ENCODE assay signal across 8 cellular contexts in the genomic region with DNA sequence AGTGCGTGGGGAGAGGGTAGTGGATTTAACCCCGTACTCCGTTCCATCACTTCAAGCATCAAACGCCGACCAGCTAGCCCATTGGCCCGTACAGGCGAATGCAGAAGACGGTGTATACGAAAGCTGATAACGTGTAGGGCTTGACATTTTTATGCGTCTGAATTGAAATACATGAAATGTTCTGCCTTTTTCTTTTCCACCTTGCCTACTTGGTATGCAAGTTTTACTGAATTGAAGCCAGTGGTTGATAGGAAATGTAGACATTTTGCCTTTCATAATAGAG. TPM values are rescaled to one million over a fixed set of nuclear protein-coding genes. Genes with fewer than 3 reads are reported as not detected.
A peak's percentile ranks its signal among the peaks of the same experiment; 100 is the strongest.
DNase-seq lines count a peak whose midpoint lies in the region; ATAC-seq, FAIRE-seq and TF ChIP-seq lines count a peak whose summit lies in the region.

No MANE protein-coding gene starts in this region.

- FAIRE-seq in RCC 7860 (lab: Jason Lieb, UNC) = no peak

- intact Hi-C loops in body of pancreas (cut with DNase I) (no loop called here), mucosa of descending colon (cut with DNase I, micrococcal nuclease) (no loop called here)

- peaks cover 40% of the 10 kb centered on the region for H3K4me1 ChIP-seq in body of pancreas
- H3K4me1 ChIP-seq in mucosa of descending colon (ENCODE audit: low read depth) = peaks cover 25% of the 10 kb centered on the region

- ATAC-seq in HG03196 (IDR thresholded peaks at IDR 0.05; ENCODE audit: unreplicated experiment) = peak; percentile 11
- ATAC-seq in body of pancreas = no peak
- no peak for ATAC-seq in mucosa of descending colon
- ATAC-seq in GM18511 (IDR thresholded peaks at IDR 0.05; ENCODE audit: unreplicated experiment) = no peak

- DNase-seq in GM12864 (ENCODE audit: low read depth) (no peak), body of pancreas (no peak), mucosa of descending colon (peak in 1 of 3 donors; percentile 66), RCC 7860 (ENCODE audit: low spot score) (no peak), HuH-7.5 (ENCODE audit: low spot score) (no peak), NCI-H146 treated with DMSO at 0.1 percent for 48 hours (lab: John Stamatoyannopoulos, UW; ENCODE audit: unreplicated experiment) (no peak)

- peak overlapping the region; percentile 88 to 99 (median 93) for H3K27ac ChIP-seq in body of pancreas

- 1% methylated on average over 11 of the region's 11 CpGs for WGBS in body of pancreas, 2 donors

- no peaks in the 10 kb centered on the region for H3K9me3 ChIP-seq in body of pancreas
- H3K9me3 ChIP-seq in mucosa of descending colon = no peaks in the 10 kb centered on the region

- TF ChIP-seq CTCF in GM12864 (IDR thresholded peaks at IDR 0.05; ENCODE audit: low read depth, low read length, missing control alignments) (no peak), body of pancreas (IDR thresholded peaks at IDR 0.05) (no peak), mucosa of descending colon (IDR thresholded peaks at IDR 0.05) (no peak)

- TF ChIP-seq POLR2A in body of pancreas (IDR thresholded peaks at IDR 0.05) = no peak

- no peaks in the 10 kb centered on the region for H3K36me3 ChIP-seq in body of pancreas (replicated peaks in 1 of 2; ENCODE audit: insufficient read depth in 1 of 2, low read depth in 2 of 2)
- peaks cover 4% of the 10 kb centered on the region for H3K36me3 ChIP-seq in mucosa of descending colon (ENCODE audit: low read depth)

- H3K4me3 ChIP-seq in GM12864 (ENCODE audit: low read depth, low read length) = peak overlapping the region; percentile 55
- H3K4me3 ChIP-seq in body of pancreas = no peak overlapping the region
- peak overlapping the region; percentile 98 for H3K4me3 ChIP-seq in mucosa of descending colon

- no peaks in the 10 kb centered on the region for H3K27me3 ChIP-seq in body of pancreas

RNA-seq across cellular contexts. Expression of a gene that starts 0.8 kb away (rescaled TPM):
- total RNA-seq in body of pancreas (10 to 100 TPM; 79.4 to 99.5 TPM), mucosa of descending colon (100 to 1,000 TPM; 158 to 230 (median 227) TPM)

RNA-seq across cellular contexts. Expression of a gene that starts 34.0 kb away (rescaled TPM):
- total RNA-seq in body of pancreas (10 to 100 TPM; 63.3 to 75.8 TPM), mucosa of descending colon (100 to 1,000 TPM in 1 of 3 donors, 10 to 100 TPM in 2; 19.3 to 246 (median 52.4) TPM)

Comparison
In these comparisons a context has a peak if more than half of its experiments do, and no peak if none do; other contexts are left out.
1. H3K4me3 ChIP-seq: peak in GM12864 (single experiment) and mucosa of descending colon (single experiment); none in body of pancreas (0 of 2).